8 cellular contexts compared by ENCODE assay signal in the genomic region with DNA sequence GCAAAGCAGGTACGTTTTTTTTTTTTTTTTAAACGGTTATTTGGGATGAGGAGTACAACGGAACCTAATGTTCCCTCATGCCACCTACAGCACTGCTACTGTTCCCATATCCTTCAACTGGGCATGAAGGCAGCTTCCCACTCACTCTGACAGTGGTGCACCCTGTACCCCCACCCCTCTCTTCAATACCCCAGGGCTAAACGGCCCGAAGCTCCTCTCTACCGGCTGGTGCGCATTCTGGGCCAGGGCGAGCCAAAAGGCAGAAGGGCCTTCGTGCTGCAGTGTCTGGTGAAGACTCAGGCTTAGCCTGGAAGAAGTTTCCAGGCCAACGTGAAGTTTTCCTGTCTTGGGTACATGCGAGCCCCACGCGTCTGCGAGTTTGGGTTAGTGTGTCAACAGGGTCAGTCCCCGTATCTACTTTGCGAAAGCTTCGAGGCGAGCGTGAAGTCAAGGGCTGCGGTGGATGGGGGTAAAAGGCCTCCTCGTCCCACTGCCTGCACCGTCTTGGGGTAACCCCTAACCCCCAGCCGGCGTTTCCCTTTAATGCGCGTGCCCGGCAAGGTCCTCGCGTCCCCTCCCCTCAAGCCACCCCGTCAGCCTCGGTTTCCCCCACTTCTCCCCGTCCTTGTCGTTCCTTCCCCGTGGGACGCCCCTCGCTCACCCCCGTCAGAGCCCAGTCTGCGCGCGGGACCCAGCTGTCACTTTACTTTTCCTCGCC. TPM values are rescaled to one million over a fixed set of nuclear protein-coding genes. Genes with fewer than 3 reads are reported as not detected.
DNase-seq lines count a peak whose midpoint lies in the region; ATAC-seq and TF ChIP-seq lines count a peak whose summit lies in the region.

No MANE protein-coding gene starts in this region.

- 5 to 7% methylated on average over 32 to 40 of the region's 41 CpGs for WGBS in body of pancreas, 2 donors

- H3K9me2 ChIP-seq in Loucy (replicated peaks; ENCODE audit: low read depth, low read length), result no peaks in the 10 kb centered on the region

- no peaks in the 10 kb centered on the region for H3K9me3 ChIP-seq in Loucy (ENCODE audit: insufficient read depth, low read depth, low read length)
- no peaks in the 10 kb centered on the region for H3K9me3 ChIP-seq in body of pancreas

- peaks cover 15% of the 10 kb centered on the region for H4K20me1 ChIP-seq in Loucy (ENCODE audit: insufficient read depth, low read length, poor library complexity, severe bottlenecking)

- peaks cover 32% of the 10 kb centered on the region for H3K79me2 ChIP-seq in Loucy (ENCODE audit: insufficient read depth, low read length)

- H3F3A ChIP-seq in Loucy (ENCODE audit: low read depth), result 0 out of 2 replicates have a peak, but pooled peaks cover 5% of the 10 kb centered on the region

- TF ChIP-seq CTCF in Loucy (conservative IDR thresholded peaks at IDR 0.05; ENCODE audit: low read length) (no peak), body of pancreas (IDR thresholded peaks at IDR 0.05) (no peak)

- H2AFZ ChIP-seq in Loucy (ENCODE audit: low read length), result peak overlapping the region; percentile 74; the same call in 1 of the 2 replicates

- ATAC-seq in GM21717 (IDR thresholded peaks at IDR 0.05; ENCODE audit: unreplicated experiment), result peak; percentile 25
- ATAC-seq in body of pancreas, result peak; percentile 34

- intact Hi-C loops in body of pancreas (cut with DNase I), result no loop called here

- peak overlapping the region; percentile 56 to 76 (median 67) for H3K27ac ChIP-seq in body of pancreas

- H3K4me3 ChIP-seq in Loucy (ENCODE audit: low read length, poor library complexity, severe bottlenecking) (peak overlapping the region; percentile 89), body of pancreas (peak overlapping the region; percentile 18 to 48)

- DNase-seq in EL (peak; percentile 41), body of pancreas (peak in 2 of 4 donors; percentile 34 to 42), iris pigment epithelial cell (ENCODE audit: low read depth) (peak; percentile 17), NCI-H524 treated with DMSO at 0.1 percent for 48 hours (lab: John Stamatoyannopoulos, UW) (no peak), LoVo (ENCODE audit: low spot score) (no peak)
- DNase-seq in stimulated activated CD8-positive, alpha-beta memory T cell treated with anti-CD3 and anti-CD28 coated beads, Interleukin-4, amount 100 ng/mL, for 24 hours (ENCODE audit: low read depth), result peak; percentile 6

- no peak overlapping the region for H3K9ac ChIP-seq in Loucy (ENCODE audit: low read depth, low read length, poor library complexity, severe bottlenecking)

- H3K27me3 ChIP-seq in Loucy (ENCODE audit: insufficient read depth, low read length, poor library complexity, severe bottlenecking) (no peaks in the 10 kb centered on the region), body of pancreas (no peaks in the 10 kb centered on the region)

- H3K4me2 ChIP-seq in Loucy (ENCODE audit: low read depth, low read length, poor library complexity, severe bottlenecking), result peak overlapping the region; percentile 45

- H3K36me3 ChIP-seq in Loucy (ENCODE audit: insufficient read depth, low read length), result no peaks in the 10 kb centered on the region
- H3K36me3 ChIP-seq in body of pancreas (replicated peaks in 1 of 2; ENCODE audit: insufficient read depth in 1 of 2, low read depth in 2 of 2), result no peaks in the 10 kb centered on the region

- no peak for TF ChIP-seq POLR2A in body of pancreas (IDR thresholded peaks at IDR 0.05)

- H3K4me1 ChIP-seq in Loucy (ENCODE audit: insufficient read depth, low read length, poor library complexity, severe bottlenecking) (peaks cover 33% of the 10 kb centered on the region), body of pancreas (peaks cover 10% of the 10 kb centered on the region)

RNA-seq across cellular contexts. Expression of a gene that starts 0.8 kb away (rescaled TPM):
- 10 to 100 TPM in 1 of 2 donors, 1 to 10 TPM in 1; 7.8 to 23.7 TPM for total RNA-seq in body of pancreas

Comparison
In these comparisons a context has a peak if more than half of its experiments do, and no peak if none do; other contexts are left out.
1. DNase-seq: peak in EL (single experiment), iris pigment epithelial cell (single experiment) and stimulated activated CD8-positive, alpha-beta memory T cell treated with anti-CD3 and anti-CD28 coated beads, Interleukin-4, amount 100 ng/mL, for 24 hours (single experiment); none in NCI-H524 treated with DMSO at 0.1 percent for 48 hours (single experiment) and LoVo (single experiment).